ENCODE assay signal across 8 cellular contexts in genomic region chr10:112689327-112689726, GRCh38.
DNase-seq lines count a peak whose midpoint lies in the region; ATAC-seq, FAIRE-seq and TF ChIP-seq lines count a peak whose summit lies in the region.

No MANE protein-coding gene starts in this region.

- H3K27ac Mint-ChIP-seq in nephron progenitor cell: no peak overlapping the region

- H3K9ac ChIP-seq in Loucy (ENCODE audit: low read depth, low read length, poor library complexity, severe bottlenecking): no peak overlapping the region
- H3K9ac ChIP-seq in endothelial cell of umbilical vein (replicated peaks; ENCODE audit: extremely low read depth, insufficient read depth, low read length): no peak overlapping the region

- H2AFZ ChIP-seq in Loucy (ENCODE audit: low read length) (no peak overlapping the region), endothelial cell of umbilical vein (ENCODE audit: low read depth, low read length) (no peak overlapping the region)

- H4K20me1 ChIP-seq in Loucy (ENCODE audit: insufficient read depth, low read length, poor library complexity, severe bottlenecking) (no peaks in the 10 kb centered on the region), endothelial cell of umbilical vein (replicated peaks; ENCODE audit: control insufficient read depth, extremely low read depth, insufficient read depth, low read length) (no peaks in the 10 kb centered on the region)

- FAIRE-seq in endothelial cell of umbilical vein (lab: Jason Lieb, UNC): no peak

- H3K79me2 ChIP-seq in Loucy (ENCODE audit: insufficient read depth, low read length) (no peaks in the 10 kb centered on the region), endothelial cell of umbilical vein (ENCODE audit: control insufficient read depth, insufficient read depth, low read length) (no peaks in the 10 kb centered on the region)

- H3K27me3 ChIP-seq in Loucy (ENCODE audit: insufficient read depth, low read length, poor library complexity, severe bottlenecking) (no peaks in the 10 kb centered on the region), endothelial cell of umbilical vein (ENCODE audit: control insufficient read depth in 2 of 2, insufficient read depth in 2 of 2, low read length in 2 of 2) (no peaks in the 10 kb centered on the region)

- no peaks in the 10 kb centered on the region for H3K9me1 ChIP-seq in endothelial cell of umbilical vein (replicated peaks; ENCODE audit: control insufficient read depth, extremely low read depth, insufficient read depth, low read length)

- H3K4me2 ChIP-seq in Loucy (ENCODE audit: low read depth, low read length, poor library complexity, severe bottlenecking) (no peak overlapping the region), endothelial cell of umbilical vein (ENCODE audit: insufficient read depth, low read length) (no peak overlapping the region)

- peak; percentile 53 for TF ChIP-seq CTCF in Loucy (conservative IDR thresholded peaks at IDR 0.05; ENCODE audit: low read length)
- peak in 1 of 2 donors; percentile 23 for TF ChIP-seq CTCF in endothelial cell of umbilical vein (IDR thresholded peaks at IDR 0.05; ENCODE audit: extremely low read depth in 1 of 2, insufficient read depth in 1 of 2, low read depth in 1 of 2, low read length in 2 of 2)
- TF ChIP-seq CTCF in nephron progenitor cell (IDR thresholded peaks at IDR 0.05): peak; percentile 34

- intact Hi-C loops in endothelial cell of umbilical vein (cut with micrococcal nuclease): loop anchor here (1.0 to 10.0 kb wide), 3 partner anchors 437 to 875 kb away; no protein-coding TSS in a partner anchor

- no peak for TF ChIP-seq POLR2A in endothelial cell of umbilical vein (IDR thresholded peaks at IDR 0.05; ENCODE audit: low read depth, low read length)

- POLR2A ChIA-PET in endothelial cell of umbilical vein (lab: Charles Lee): no interaction called here

- H3K4me1 Mint-ChIP-seq in nephron progenitor cell: no peaks in the 10 kb centered on the region

- H3K4me3 Mint-ChIP-seq in nephron progenitor cell: no peak overlapping the region

- dilution Hi-C loops in endothelial cell of umbilical vein (cut with MboI; ENCODE audit: extremely low pct_ligation_motif_present, low sequenced_read_pairs): no loop called here

- DNase-seq in Daoy (ENCODE audit: low read depth): peak; percentile 11
- DNase-seq in endothelial cell of umbilical vein (ENCODE audit: low read depth, low spot score): peak; percentile 11
- DNase-seq in nephron progenitor cell: peak; percentile 41
- no peak for DNase-seq in NCI-H2081 (lab: John Stamatoyannopoulos, UW)

- no peaks in the 10 kb centered on the region for H3K9me3 Mint-ChIP-seq in nephron progenitor cell

- peaks cover 3% of the 10 kb centered on the region for H3K27me3 Mint-ChIP-seq in nephron progenitor cell (ENCODE audit: low read depth, poor library complexity)

- H3K36me3 ChIP-seq in Loucy (ENCODE audit: insufficient read depth, low read length) (no peaks in the 10 kb centered on the region), endothelial cell of umbilical vein (ENCODE audit: control insufficient read depth in 2 of 2, extremely low read depth in 1 of 2, insufficient read depth in 2 of 2, low read length in 2 of 2) (no peaks in the 10 kb centered on the region)

- ATAC-seq in HG02938 (IDR thresholded peaks at IDR 0.05; ENCODE audit: unreplicated experiment) (no peak), GM18868 (IDR thresholded peaks at IDR 0.05; ENCODE audit: unreplicated experiment) (no peak), GM21381 (IDR thresholded peaks at IDR 0.05; ENCODE audit: unreplicated experiment) (no peak)

- no peaks in the 10 kb centered on the region for H3K36me3 Mint-ChIP-seq in nephron progenitor cell (ENCODE audit: low read depth)

- H3K9me2 ChIP-seq in Loucy (replicated peaks; ENCODE audit: low read depth, low read length): no peaks in the 10 kb centered on the region

- H3K27ac ChIP-seq in endothelial cell of umbilical vein (ENCODE audit: insufficient read depth, low read depth, low read length): no peak overlapping the region

- H3K4me1 ChIP-seq in Loucy (ENCODE audit: insufficient read depth, low read length, poor library complexity, severe bottlenecking) (no peaks in the 10 kb centered on the region), endothelial cell of umbilical vein (ENCODE audit: control insufficient read depth, extremely low read depth, insufficient read depth, low read length) (no peaks in the 10 kb centered on the region)

- H3K9me3 ChIP-seq in Loucy (ENCODE audit: insufficient read depth, low read depth, low read length): no peaks in the 10 kb centered on the region
- H3K9me3 ChIP-seq in endothelial cell of umbilical vein (replicated peaks; ENCODE audit: control insufficient read depth, insufficient read depth, low read length): no peaks in the 10 kb centered on the region

- no peaks in the 10 kb centered on the region for H3F3A ChIP-seq in Loucy (ENCODE audit: low read depth)

- CTCF ChIA-PET in endothelial cell of umbilical vein (lab: Charles Lee): interaction anchor here (1.9 kb wide), 1 partner anchor 696 kb away, joined by 9 read pairs; no protein-coding TSS in a partner anchor

- no TSS peak for BruUV-seq in endothelial cell of umbilical vein (replicated peaks; lab: Mats Ljungman, UMichigan)

- no peak overlapping the region for H3K4me3 ChIP-seq in Loucy (ENCODE audit: low read length, poor library complexity, severe bottlenecking)
- no peak overlapping the region for H3K4me3 ChIP-seq in endothelial cell of umbilical vein (replicated peaks in 1 of 3; ENCODE audit: insufficient read depth in 1 of 3, low read depth in 1 of 3, low read length in 3 of 3)

TF ChIP-seq in endothelial cell of umbilical vein, 7 proteins besides CTCF, POLR2A, EP300 and RAD21:
- no peak for TF ChIP-seq GATA2 (IDR thresholded peaks at IDR 0.05; ENCODE audit: insufficient read depth, insufficient read length, low read depth, low read length)
- no peak for TF ChIP-seq FOS (IDR thresholded peaks at IDR 0.05; ENCODE audit: borderline replicate concordance, insufficient read depth, low read length)
- TF ChIP-seq MYC (IDR thresholded peaks at IDR 0.05; ENCODE audit: low read depth, low read length): no peak
- no peak for TF ChIP-seq MAX (IDR thresholded peaks at IDR 0.05; ENCODE audit: insufficient read depth, insufficient read length)
- no peak for TF ChIP-seq JUN (IDR thresholded peaks at IDR 0.05; ENCODE audit: borderline replicate concordance, insufficient read depth, insufficient read length, low read depth)
- TF ChIP-seq POLR2AphosphoS5 (IDR thresholded peaks at IDR 0.05; ENCODE audit: insufficient read depth, low read depth, low read length): no peak
- TF ChIP-seq EZH2 (IDR thresholded peaks at IDR 0.05; ENCODE audit: borderline replicate concordance, low read depth, low read length, severe bottlenecking): no peak

Comparison
In these comparisons a context has a peak if more than half of its experiments do, and no peak if none do; other contexts are left out.
1. DNase-seq: peak in Daoy (single experiment), endothelial cell of umbilical vein (single experiment) and nephron progenitor cell (single experiment); none in NCI-H2081 (0 of 2).